Comparison of ENCODE assay signal across 10 cellular contexts in the genomic region with DNA sequence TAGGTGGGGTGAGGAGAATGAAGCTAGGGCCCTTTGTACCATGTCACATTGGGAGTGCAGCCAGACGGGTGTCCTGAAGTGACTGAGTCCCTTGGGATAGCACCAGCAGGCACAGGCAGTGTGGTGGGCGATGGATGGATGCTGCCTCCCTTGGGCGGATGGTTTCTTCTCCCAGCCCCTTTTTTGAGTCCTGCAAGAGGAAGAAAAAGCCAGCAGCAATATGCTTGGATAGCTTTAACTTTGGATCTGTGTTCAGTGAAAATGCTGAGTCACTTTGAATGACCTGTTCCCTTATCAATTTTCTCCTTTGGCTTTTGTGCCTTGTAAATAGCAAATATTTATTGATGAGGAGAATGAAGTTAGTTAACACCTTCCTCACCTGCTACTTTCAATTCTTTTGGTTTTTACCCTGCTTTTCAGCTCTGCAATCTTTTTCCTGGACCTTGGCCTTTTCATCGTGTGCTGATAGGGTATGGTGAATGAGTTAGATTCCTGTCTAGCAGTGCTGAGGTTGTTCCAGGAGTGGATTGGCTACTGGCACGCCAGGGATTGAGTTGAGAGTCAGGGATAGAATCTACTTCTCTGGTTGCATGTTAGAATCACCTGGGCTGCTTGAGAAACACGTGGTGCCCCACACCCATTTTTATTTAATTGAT. TPM values are rescaled to one million over a fixed set of nuclear protein-coding genes. Genes with fewer than 3 reads are reported as not detected.
DNase-seq lines count a peak whose midpoint lies in the region; ATAC-seq, FAIRE-seq and TF ChIP-seq lines count a peak whose summit lies in the region.
"Had no signal": no experiment of that assay in that cellular context is flagged by ENCODE, and none has a peak within 500 bp of the region (broad histone marks: within the 10 kb centered on the region; RNA-seq: fewer than 3 reads in every experiment).

No MANE protein-coding gene starts in this region.

- no peaks in the 10 kb centered on the region for H3K9me2 ChIP-seq in MM.1S (replicated peaks; ENCODE audit: insufficient read depth, low read length)

- H4K12ac ChIP-seq in trophoblast cell (ENCODE audit: low read depth, low read length), result peak overlapping the region; percentile 73

- H3K27me3 Mint-ChIP-seq in activated B cell treated with CpG ODN at 0.5 μM for 24 hours, result no peaks in the 10 kb centered on the region
- no peaks in the 10 kb centered on the region for H3K27me3 Mint-ChIP-seq in activated CD4-positive, alpha-beta T cell treated with anti-CD3 and anti-CD28 coated beads, Interleukin-2, amount 10 ng/mL, durations not matched to agents 24 days and 14 days

- peak overlapping the region; percentile 55 for H4K91ac ChIP-seq in trophoblast cell (ENCODE audit: low read depth, low read length)

- peak overlapping the region; percentile 49 for H2BK5ac ChIP-seq in trophoblast cell (ENCODE audit: low read depth, low read length, poor library complexity)

- WGBS in heart right ventricle, 2 donors, result 53 to 59% methylated on average over 6 of the region's 6 CpGs
- no CpG with 5 or more reads among the region's 6 CpGs for WGBS in trophoblast cell (ENCODE audit: extremely low coverage, insufficient coverage, insufficient read length)

- peaks cover 33% of the 10 kb centered on the region for H3K4me1 Mint-ChIP-seq in activated B cell treated with CpG ODN at 0.5 μM for 24 hours
- peaks cover 17% of the 10 kb centered on the region for H3K4me1 Mint-ChIP-seq in activated CD4-positive, alpha-beta T cell treated with anti-CD3 and anti-CD28 coated beads, Interleukin-2, amount 10 ng/mL, durations not matched to agents 24 days and 14 days

- peak overlapping the region; percentile 93 for H3K18ac ChIP-seq in trophoblast cell (ENCODE audit: low read length)

- ATAC-seq in activated B cell treated with CpG ODN at 0.5 μM for 24 hours (ENCODE audit: low read depth) (no peak), heart right ventricle (peak in 6 of 8 donors; percentile 52 to 78 (median 70))

- no peaks in the 10 kb centered on the region for H3K9me3 Mint-ChIP-seq in activated B cell treated with CpG ODN at 0.5 μM for 24 hours
- no peaks in the 10 kb centered on the region for H3K9me3 Mint-ChIP-seq in activated CD4-positive, alpha-beta T cell treated with anti-CD3 and anti-CD28 coated beads, Interleukin-2, amount 10 ng/mL, durations not matched to agents 24 days and 14 days
- H3K9me3 Mint-ChIP-seq: immature natural killer cell had no signal

- H3K4ac ChIP-seq in trophoblast cell (ENCODE audit: low read depth, low read length), result peak overlapping the region; percentile 40

- no peak for FAIRE-seq in HTR-8/SVneo (lab: Jason Lieb, UNC)

- H3K36me3 Mint-ChIP-seq in activated B cell treated with CpG ODN at 0.5 μM for 24 hours (ENCODE audit: low read depth), result peaks cover 3% of the 10 kb centered on the region
- peaks cover 7% of the 10 kb centered on the region for H3K36me3 Mint-ChIP-seq in activated CD4-positive, alpha-beta T cell treated with anti-CD3 and anti-CD28 coated beads, Interleukin-2, amount 10 ng/mL, durations not matched to agents 24 days and 14 days (ENCODE audit: low read depth)
- H3K36me3 Mint-ChIP-seq: immature natural killer cell had no signal

- peaks cover 2% of the 10 kb centered on the region for H3K79me2 ChIP-seq in trophoblast cell (ENCODE audit: control insufficient read depth, insufficient read depth, low read length, poor library complexity)
- peaks cover 90% of the 10 kb centered on the region for H3K79me2 ChIP-seq in MM.1S (ENCODE audit: low read length)

- H3K79me1 ChIP-seq in trophoblast cell (ENCODE audit: low read length), result peaks cover 2% of the 10 kb centered on the region

- peaks cover 0 to 87% (median 31%) of the 10 kb centered on the region in 9 donors for H3K4me1 ChIP-seq in heart right ventricle
- H3K4me1 ChIP-seq in trophoblast cell (ENCODE audit: control insufficient read depth in 1 of 2, insufficient read depth in 2 of 2, low read length in 2 of 2), result peaks cover 3 to 8% of the 10 kb centered on the region in 2 experiments
- H3K4me1 ChIP-seq in MM.1S (ENCODE audit: low read length), result 0 out of 2 replicates have a peak, but pooled peaks cover 5% of the 10 kb centered on the region

- H2BK12ac ChIP-seq in trophoblast cell (ENCODE audit: low read length), result peak overlapping the region; percentile 70

- H3K14ac ChIP-seq in trophoblast cell (ENCODE audit: low read length), result peak overlapping the region; percentile 78

- H4K8ac ChIP-seq in trophoblast cell (ENCODE audit: low read depth, low read length), result peak overlapping the region; percentile 52

- intact Hi-C loops in activated B cell treated with CpG ODN at 0.5 μM for 24 hours (cut with micrococcal nuclease), result no loop called here
- intact Hi-C loops in heart right ventricle (cut with DNase I), result no loop called here
- intact Hi-C loops in activated CD4-positive, alpha-beta T cell treated with anti-CD3 and anti-CD28 coated beads, Interleukin-2, amount 10 ng/mL, durations not matched to agents 24 days and 14 days (cut with micrococcal nuclease), result no loop called here

- H3K9ac ChIP-seq in trophoblast cell (ENCODE audit: low read length) (no peak overlapping the region), MM.1S (ENCODE audit: low read length) (no peak overlapping the region)

- POLR2A ChIA-PET in activated B cell treated with CpG ODN at 0.5 μM for 24 hours (lab: Charles Lee), result no interaction called here

- H3K4me3 ChIP-seq in heart right ventricle, result no peak overlapping the region
- H3K4me3 ChIP-seq in trophoblast cell (ENCODE audit: low read depth, low read length), result no peak overlapping the region
- no peak overlapping the region for H3K4me3 ChIP-seq in MM.1S (ENCODE audit: low read length)

- H3F3A ChIP-seq in MM.1S (ENCODE audit: insufficient read depth, low read length), result no peaks in the 10 kb centered on the region

- CTCF ChIA-PET in activated B cell treated with CpG ODN at 0.5 μM for 24 hours (lab: Charles Lee), result no interaction called here

- no peaks in the 10 kb centered on the region for H4K20me1 ChIP-seq in MM.1S (ENCODE audit: insufficient read depth, low read length)

- no peak for TF ChIP-seq CTCF in activated B cell treated with CpG ODN at 0.5 μM for 24 hours (IDR thresholded peaks at IDR 0.05)
- no peak for TF ChIP-seq CTCF in heart right ventricle (IDR thresholded peaks at IDR 0.05)
- TF ChIP-seq CTCF in MM.1S (IDR thresholded peaks at IDR 0.05; ENCODE audit: low read length), result no peak

- no peaks in the 10 kb centered on the region for H3K27me3 ChIP-seq in heart right ventricle
- H3K27me3 ChIP-seq in trophoblast cell (ENCODE audit: insufficient read depth, low read length), result no peaks in the 10 kb centered on the region
- H3K27me3 ChIP-seq in MM.1S (replicated peaks; ENCODE audit: insufficient read depth, low read length), result no peaks in the 10 kb centered on the region

- H2BK120ac ChIP-seq in trophoblast cell (ENCODE audit: insufficient read depth, low read length, poor library complexity), result no peak overlapping the region

- H2AFZ ChIP-seq in trophoblast cell (ENCODE audit: insufficient read depth, low read length, poor library complexity) (peak overlapping the region; percentile 33), MM.1S (ENCODE audit: low read length) (no peak overlapping the region)

- no peak overlapping the region for H3K4me3 Mint-ChIP-seq in activated B cell treated with CpG ODN at 0.5 μM for 24 hours
- no peak overlapping the region for H3K4me3 Mint-ChIP-seq in activated CD4-positive, alpha-beta T cell treated with anti-CD3 and anti-CD28 coated beads, Interleukin-2, amount 10 ng/mL, durations not matched to agents 24 days and 14 days
- H3K4me3 Mint-ChIP-seq: immature natural killer cell had no signal

- DNase-seq in D341Med (ENCODE audit: low spot score) (peak; percentile 59), activated B cell treated with CpG ODN at 0.5 μM for 24 hours (no peak), heart right ventricle (peak in 1 of 2 donors; percentile 15), trophoblast cell (no peak), MM.1S (no peak), HTR-8/SVneo (ENCODE audit: insufficient read length, low spot score) (no peak)
- no peak for DNase-seq in activated CD4-positive, alpha-beta T cell treated with anti-CD3 and anti-CD28 coated beads for 4 hours
- no peak for DNase-seq in activated CD4-positive, alpha-beta T cell treated with anti-CD3 and anti-CD28 coated beads, Interleukin-2, amount 10 ng/mL, durations not matched to agents 24 days and 14 days
- DNase-seq: immature natural killer cell, NCI-H446 had no signal

- H3K23ac ChIP-seq in trophoblast cell (ENCODE audit: low read length), result no peak overlapping the region

- peak overlapping the region in 6 of 10 donors; percentile 18 to 38 (median 25) for H3K27ac ChIP-seq in heart right ventricle
- H3K27ac ChIP-seq in trophoblast cell (ENCODE audit: low read depth, low read length), result peak overlapping the region; percentile 7
- H3K27ac ChIP-seq in MM.1S (ENCODE audit: low read length), result no peak overlapping the region

- H3K36me3 ChIP-seq in heart right ventricle (peaks cover 0 to 14% (median 0%) of the 10 kb centered on the region in 9 donors), trophoblast cell (ENCODE audit: control insufficient read depth in 1 of 2, insufficient read depth in 2 of 2, low read length in 2 of 2) (no peaks in the 10 kb centered on the region), MM.1S (replicated peaks; ENCODE audit: insufficient read depth, low read length) (no peaks in the 10 kb centered on the region)

- H3K9me3 ChIP-seq in heart right ventricle (no peaks in the 10 kb centered on the region), trophoblast cell (ENCODE audit: insufficient read depth, low read depth, low read length) (no peaks in the 10 kb centered on the region), MM.1S (replicated peaks; ENCODE audit: insufficient read depth, low read length) (no peaks in the 10 kb centered on the region)

- H3K27ac Mint-ChIP-seq in activated B cell treated with CpG ODN at 0.5 μM for 24 hours, result peak overlapping the region; percentile 9
- H3K27ac Mint-ChIP-seq in activated CD4-positive, alpha-beta T cell treated with anti-CD3 and anti-CD28 coated beads, Interleukin-2, amount 10 ng/mL, durations not matched to agents 24 days and 14 days, result no peak overlapping the region

- H3K4me2 ChIP-seq in trophoblast cell (ENCODE audit: low read length) (no peak overlapping the region), MM.1S (ENCODE audit: low read depth, low read length) (no peak overlapping the region)

- H2AK5ac ChIP-seq in trophoblast cell (ENCODE audit: low read length), result no peak overlapping the region

RNA-seq across cellular contexts. Expression of a gene that starts 10.2 kb away (rescaled TPM):
- 23.0 and 23.9 TPM in 2 replicates for total RNA-seq in activated B cell treated with CpG ODN at 0.5 μM for 24 hours
- 10 to 100 TPM; 30.6 to 48.7 (median 37.6) TPM for total RNA-seq in heart right ventricle
- polyA plus RNA-seq in heart right ventricle, result 10 to 100 TPM; 11.0 to 21.1 TPM
- polyA plus RNA-seq in trophoblast cell (2013), result 11.5 and 11.7 TPM in 2 replicates
- total RNA-seq in activated CD4-positive, alpha-beta T cell treated with anti-CD3 and anti-CD28 coated beads, Interleukin-2, amount 10 ng/mL, durations not matched to agents 24 days and 14 days, result 33.5 and 34.3 TPM in 2 replicates
